Comparison of ENCODE assay signal across 8 cellular contexts in genomic region chr7:38363379-38363778, GRCh38.
A peak's percentile ranks its signal among the peaks of the same experiment; 100 is the strongest.
DNase-seq lines count a peak whose midpoint lies in the region; ATAC-seq, FAIRE-seq and TF ChIP-seq lines count a peak whose summit lies in the region.
"Not testable (repeated sequence)": the region's sequence is repeated elsewhere in the genome, so short reads cannot be mapped to it uniquely, and the experiment has no call there.

No MANE protein-coding gene starts in this region.

- not testable (repeated sequence) for H3K4me3 Mint-ChIP-seq in astrocyte (ENCODE audit: unreplicated experiment); osteocyte (ENCODE audit: unreplicated experiment)

- FAIRE-seq in astrocyte (lab: Jason Lieb, UNC): not testable (repeated sequence)

- H3K27me3 ChIP-seq in OCI-LY1 (ENCODE audit: insufficient read depth, low read length); astrocyte (ENCODE audit: insufficient read depth, low read length); thymus (ENCODE audit: control insufficient read depth, insufficient read depth): not testable (repeated sequence)

- not testable (repeated sequence) for H4K20me1 ChIP-seq in OCI-LY1 (ENCODE audit: insufficient read depth, low read length); astrocyte (ENCODE audit: insufficient read depth, low read length)

- 31% methylated on average over 3 of the region's 3 CpGs for WGBS in thymus

- H3K27ac ChIP-seq in OCI-LY1 (ENCODE audit: low read depth, low read length, poor library complexity, severe bottlenecking): peak overlapping the region; percentile 65
- H3K27ac ChIP-seq in astrocyte (ENCODE audit: low read depth, low read length): not testable (repeated sequence)
- H3K27ac ChIP-seq in thymus (ENCODE audit: low read depth): peak overlapping the region; percentile 92

- not testable (repeated sequence) for H3F3A ChIP-seq in OCI-LY1 (ENCODE audit: insufficient read depth, low read length)

- H3K4me1 Mint-ChIP-seq in astrocyte (ENCODE audit: low read depth, unreplicated experiment); osteocyte (ENCODE audit: unreplicated experiment): not testable (repeated sequence)

- H3K9me3 ChIP-seq in OCI-LY1 (ENCODE audit: low read length); astrocyte (ENCODE audit: insufficient read depth, low read depth, low read length); thymus (ENCODE audit: control insufficient read depth): not testable (repeated sequence)

- H3K9me3 Mint-ChIP-seq in astrocyte (ENCODE audit: unreplicated experiment); osteocyte (ENCODE audit: unreplicated experiment): not testable (repeated sequence)

- H3K27ac Mint-ChIP-seq in astrocyte (ENCODE audit: unreplicated experiment); osteocyte (ENCODE audit: unreplicated experiment): not testable (repeated sequence)

- H3K4me3 ChIP-seq in OCI-LY1 (ENCODE audit: low read depth, low read length, poor library complexity, severe bottlenecking); astrocyte (ENCODE audit: insufficient read depth, low read depth, low read length): not testable (repeated sequence)
- peak overlapping the region; percentile 29 for H3K4me3 ChIP-seq in thymus (ENCODE audit: low read length)

- not testable (repeated sequence) for H3K9ac ChIP-seq in OCI-LY1 (ENCODE audit: low read length); astrocyte (ENCODE audit: low read length)

- not testable (repeated sequence) for H3K36me3 ChIP-seq in OCI-LY1 (ENCODE audit: insufficient read depth, low read length); astrocyte (ENCODE audit: insufficient read depth, low read length); thymus (ENCODE audit: control insufficient read depth, insufficient read depth)

- ATAC-seq in HG03280 (IDR thresholded peaks at IDR 0.05; ENCODE audit: unreplicated experiment): peak; percentile 30

- peak; percentile 66 for TF ChIP-seq CTCF in OCI-LY1 (IDR thresholded peaks at IDR 0.05; ENCODE audit: low read length)
- TF ChIP-seq CTCF in astrocyte (IDR thresholded peaks at IDR 0.05; ENCODE audit: insufficient read depth, low read depth, low read length): peak; percentile 23
- TF ChIP-seq CTCF in osteocyte (IDR thresholded peaks at IDR 0.05): peak; percentile 56

- H3K36me3 Mint-ChIP-seq in astrocyte (ENCODE audit: low read depth, unreplicated experiment); osteocyte (ENCODE audit: unreplicated experiment): not testable (repeated sequence)

- not testable (repeated sequence) for H2AFZ ChIP-seq in OCI-LY1 (ENCODE audit: low read length); astrocyte (ENCODE audit: low read depth, low read length)

- not testable (repeated sequence) for H3K4me2 ChIP-seq in OCI-LY1 (ENCODE audit: low read length); astrocyte (ENCODE audit: low read length)

- peaks cover 19% of the 10 kb centered on the region for H3K4me1 ChIP-seq in OCI-LY1 (ENCODE audit: insufficient read depth, low read length, severe bottlenecking)
- H3K4me1 ChIP-seq in astrocyte (ENCODE audit: insufficient read depth, low read length): not testable (repeated sequence)
- H3K4me1 ChIP-seq in thymus (ENCODE audit: control insufficient read depth, insufficient read depth, low read length): peaks cover 13% of the 10 kb centered on the region

- not testable (repeated sequence) for H3K79me2 ChIP-seq in OCI-LY1 (ENCODE audit: insufficient read depth, low read length); astrocyte (ENCODE audit: insufficient read depth, low read length)

- DNase-seq in EL (peak; percentile 42), glomerular visceral epithelial cell (ENCODE audit: extremely low spot score) (peak; percentile 22)
- peak; percentile 55 for DNase-seq in activated CD4-positive, alpha-beta T cell treated with anti-CD3 and anti-CD28 coated beads for 1 hour
- not testable (repeated sequence) for DNase-seq in astrocyte (ENCODE audit: low read depth); osteocyte (ENCODE audit: extremely low spot score, unreplicated experiment)

- H3K27me3 Mint-ChIP-seq in astrocyte (ENCODE audit: low read depth, unreplicated experiment); osteocyte (ENCODE audit: unreplicated experiment): not testable (repeated sequence)

- not testable (repeated sequence) for H3K9me2 ChIP-seq in OCI-LY1 (ENCODE audit: low read depth, low read length)
